In the genomic region with DNA sequence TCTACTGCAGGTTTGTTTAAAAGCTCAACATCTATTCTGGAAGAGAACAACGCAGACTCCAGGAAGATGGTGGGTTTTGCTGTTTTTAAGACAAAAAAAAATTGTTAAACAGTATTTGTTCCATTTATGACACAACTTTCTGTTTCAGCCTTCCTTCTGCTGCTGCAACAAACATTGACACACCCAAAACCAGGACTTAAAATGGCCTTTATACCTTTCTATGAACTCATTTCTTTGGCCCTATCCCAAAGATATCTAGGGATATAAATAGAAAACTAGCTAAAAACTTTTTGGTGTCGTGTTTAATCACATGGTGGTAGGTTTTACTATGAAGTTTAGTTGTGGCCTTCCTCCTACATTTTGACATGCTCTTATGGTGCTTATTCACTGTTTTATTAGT, we compare ENCODE assay signal across 8 cellular contexts. TPM values are rescaled to one million over a fixed set of nuclear protein-coding genes. Genes with fewer than 3 reads are reported as not detected.
DNase-seq lines count a peak whose midpoint lies in the region; ATAC-seq, FAIRE-seq and TF ChIP-seq lines count a peak whose summit lies in the region.

No MANE protein-coding gene starts in this region.

- peaks cover 40% of the 10 kb centered on the region for H3K4me1 Mint-ChIP-seq in activated T-helper 1 cell treated with anti-CD3 and anti-CD28 coated beads, Interleukin-12 subunit alpha, Interleukin-12 subunit beta, Interleukin-2, Interleukin-4 antibody, amounts not matched to agents 30 ng/mL and 10 ng/mL and 1 ng/mL, durations not matched to agents 14 hours and 24 hours and 36 hours (ENCODE audit: low read depth)

- H3K4me1 ChIP-seq in mononuclear cell (ENCODE audit: insufficient read depth, low read length) (peaks cover 20% of the 10 kb centered on the region), gastroesophageal sphincter (peaks cover 0 to 21% (median 13%) of the 10 kb centered on the region in 3 donors)

- H3K27me3 Mint-ChIP-seq in activated T-helper 1 cell treated with anti-CD3 and anti-CD28 coated beads, Interleukin-12 subunit alpha, Interleukin-12 subunit beta, Interleukin-2, Interleukin-4 antibody, amounts not matched to agents 30 ng/mL and 10 ng/mL and 1 ng/mL, durations not matched to agents 14 hours and 24 hours and 36 hours (ENCODE audit: insufficient read depth) = peaks cover 2% of the 10 kb centered on the region

- H3K9me3 ChIP-seq in mononuclear cell (ENCODE audit: low read depth, low read length) (no peaks in the 10 kb centered on the region), gastroesophageal sphincter (no peaks in the 10 kb centered on the region)

- no peak overlapping the region for H3K27ac ChIP-seq in gastroesophageal sphincter

- peak overlapping the region; percentile 90 for H3K27ac Mint-ChIP-seq in activated T-helper 1 cell treated with anti-CD3 and anti-CD28 coated beads, Interleukin-12 subunit alpha, Interleukin-12 subunit beta, Interleukin-2, Interleukin-4 antibody, amounts not matched to agents 30 ng/mL and 10 ng/mL and 1 ng/mL, durations not matched to agents 14 hours and 24 hours and 36 hours

- H3K4me3 ChIP-seq in mononuclear cell (ENCODE audit: low read length) (peak overlapping the region; percentile 57), gastroesophageal sphincter (peak overlapping the region in 1 of 2 donors; percentile 56)

- 57 to 59% methylated on average over 2 of the region's 2 CpGs for WGBS in gastroesophageal sphincter (ENCODE audit: low coverage in 1 of 2), 2 donors

- peak; percentile 75 for FAIRE-seq in GM12891 (lab: Jason Lieb, UNC)

- H3K36me3 Mint-ChIP-seq in activated T-helper 1 cell treated with anti-CD3 and anti-CD28 coated beads, Interleukin-12 subunit alpha, Interleukin-12 subunit beta, Interleukin-2, Interleukin-4 antibody, amounts not matched to agents 30 ng/mL and 10 ng/mL and 1 ng/mL, durations not matched to agents 14 hours and 24 hours and 36 hours (ENCODE audit: low read depth) = peaks cover 7% of the 10 kb centered on the region

- H3K9me3 Mint-ChIP-seq in activated T-helper 1 cell treated with anti-CD3 and anti-CD28 coated beads, Interleukin-12 subunit alpha, Interleukin-12 subunit beta, Interleukin-2, Interleukin-4 antibody, amounts not matched to agents 30 ng/mL and 10 ng/mL and 1 ng/mL, durations not matched to agents 14 hours and 24 hours and 36 hours = no peaks in the 10 kb centered on the region

- H3K4me3 Mint-ChIP-seq in activated T-helper 1 cell treated with anti-CD3 and anti-CD28 coated beads, Interleukin-12 subunit alpha, Interleukin-12 subunit beta, Interleukin-2, Interleukin-4 antibody, amounts not matched to agents 30 ng/mL and 10 ng/mL and 1 ng/mL, durations not matched to agents 14 hours and 24 hours and 36 hours = peak overlapping the region; percentile 89

- ATAC-seq in HG02852 (IDR thresholded peaks at IDR 0.05; ENCODE audit: unreplicated experiment) (peak; percentile 18), gastroesophageal sphincter (no peak)

- H3K27me3 ChIP-seq in mononuclear cell (ENCODE audit: insufficient read depth, low read length) = no peaks in the 10 kb centered on the region
- H3K27me3 ChIP-seq in gastroesophageal sphincter = peaks cover 22% of the 10 kb centered on the region

- DNase-seq in GM12891 (ENCODE audit: insufficient read length, low spot score) (no peak), NCI-H2081 (lab: John Stamatoyannopoulos, UW) (no peak), NCI-H1048 (lab: John Stamatoyannopoulos, UW) (no peak)
- DNase-seq in activated T-helper 1 cell treated with anti-CD3 and anti-CD28 coated beads, Interleukin-12 subunit alpha, Interleukin-12 subunit beta, Interleukin-2, Interleukin-4 antibody, amounts not matched to agents 30 ng/mL and 10 ng/mL and 1 ng/mL, durations not matched to agents 14 hours and 24 hours and 36 hours (ENCODE audit: low spot score) = no peak
- no peak for DNase-seq in activated CD8-positive, alpha-beta memory T cell treated with anti-CD3 and anti-CD28 coated beads, Interleukin-2, amount 50 U/mL, for 4 hours

- H3K36me3 ChIP-seq in gastroesophageal sphincter = no peaks in the 10 kb centered on the region

- TF ChIP-seq EP300 in gastroesophageal sphincter (IDR thresholded peaks at IDR 0.05) = no peak

- no peak for TF ChIP-seq CTCF in gastroesophageal sphincter (IDR thresholded peaks at IDR 0.05)

- no peak for TF ChIP-seq POLR2A in GM12891 (IDR thresholded peaks at IDR 0.05; ENCODE audit: low read depth, low read length)
- no peak for TF ChIP-seq POLR2A in gastroesophageal sphincter (IDR thresholded peaks at IDR 0.05)

- intact Hi-C loops in activated T-helper 1 cell treated with anti-CD3 and anti-CD28 coated beads, Interleukin-12 subunit alpha, Interleukin-12 subunit beta, Interleukin-2, Interleukin-4 antibody, amounts not matched to agents 30 ng/mL and 10 ng/mL and 1 ng/mL, durations not matched to agents 14 hours and 24 hours and 36 hours (cut with micrococcal nuclease) = loop anchor here (2.0 to 10.0 kb wide), 2 partner anchors 158 to 500 kb away; partner anchors contain the start of gene TTC21B

TF ChIP-seq in GM12891, 5 proteins besides CTCF, POLR2A, EP300 and RAD21:
- TF ChIP-seq POU2F2 (IDR thresholded peaks at IDR 0.05; ENCODE audit: low read depth, low read length) (no peak), POLR2AphosphoS5 (IDR thresholded peaks at IDR 0.05; ENCODE audit: low read depth, low read length) (no peak), PAX5 (IDR thresholded peaks at IDR 0.05; ENCODE audit: insufficient read depth, low read length, severe bottlenecking) (no peak)

RNA-seq across cellular contexts. Expression of gene GALNT3, which starts 1.0 kb away (rescaled TPM):
- polyA plus RNA-seq in GM12891 (2012; ENCODE audit: low read depth, missing spikeins) = 0.47 TPM
- total RNA-seq in activated T-helper 1 cell treated with anti-CD3 and anti-CD28 coated beads, Interleukin-12 subunit alpha, Interleukin-12 subunit beta, Interleukin-2, Interleukin-4 antibody, amounts not matched to agents 30 ng/mL and 10 ng/mL and 1 ng/mL, durations not matched to agents 14 hours and 24 hours and 36 hours = 3.8 and 4.8 TPM in 2 replicates
- total RNA-seq in mononuclear cell (20.4 TPM), gastroesophageal sphincter (1 to 10 TPM in 3 of 4 donors, under 1 TPM in 1; 0.94 to 8.4 (median 3.1) TPM)
